Comparison of ENCODE assay signal across 18 cellular contexts in genomic region chr12:131347345-131347714, GRCh38.
"Had no signal": no experiment of that assay in that cellular context is flagged by ENCODE, and none has a peak within 500 bp of the region (broad histone marks: within the 10 kb centered on the region; RNA-seq: fewer than 3 reads in every experiment).

No MANE protein-coding gene starts in this region.

- H3K27ac ChIP-seq: esophagus squamous epithelium, gastroesophageal sphincter, left ventricle myocardium inferior, lower lobe of right lung, psoas muscle, right lobe of liver, tibial artery, upper lobe of left lung, uterus had no signal

- H3K4me3 ChIP-seq: esophagus squamous epithelium, gastroesophageal sphincter, left ventricle myocardium inferior, lower lobe of right lung, psoas muscle, right lobe of liver, tibial artery, upper lobe of left lung, uterus had no signal

- DNase-seq: effector memory CD8-positive, alpha-beta T cell; esophagus squamous epithelium; foreskin fibroblast; glutamatergic neuron; left ventricle myocardium inferior; lower lobe of right lung; midbrain; psoas muscle; retina; right lobe of liver; stimulated activated CD4-positive, alpha-beta T cell treated with anti-CD3 and anti-CD28 coated beads, Interleukin-4, amount 100 ng/mL, for 1 hour; tibial artery; upper lobe of left lung; uterus had no signal

- H3K27me3 ChIP-seq: right lobe of liver, upper lobe of left lung, uterus had no signal

- ATAC-seq: effector memory CD8-positive, alpha-beta T cell; gastroesophageal sphincter; lower lobe of right lung; natural killer cell treated with Interleukin-12 subunit alpha and Interleukin-12 subunit beta and Interleukin-15 and Interleukin-18, amount 100 ng/mL, for 72 hours; psoas muscle; right lobe of liver; stimulated activated memory B cell treated with anti-CD40 and anti-IgM and Interleukin-4, amounts not matched to agents 10 μg/mL and 1 μg/mL and 100 μg/mL, for 72 hours had no signal

- H3K36me3 ChIP-seq: esophagus squamous epithelium, gastroesophageal sphincter, left ventricle myocardium inferior, lower lobe of right lung, right lobe of liver, tibial artery, upper lobe of left lung, uterus had no signal

- FAIRE-seq: keratinocyte had no signal

- H3K4me1 ChIP-seq: esophagus squamous epithelium, left ventricle myocardium inferior, lower lobe of right lung, psoas muscle, right lobe of liver, tibial artery, upper lobe of left lung, uterus had no signal

- H3K9me3 ChIP-seq: esophagus squamous epithelium, left ventricle myocardium inferior, lower lobe of right lung, psoas muscle, right lobe of liver, tibial artery, upper lobe of left lung, uterus had no signal
